Comparison of ENCODE assay signal across 10 cellular contexts in the genomic region with DNA sequence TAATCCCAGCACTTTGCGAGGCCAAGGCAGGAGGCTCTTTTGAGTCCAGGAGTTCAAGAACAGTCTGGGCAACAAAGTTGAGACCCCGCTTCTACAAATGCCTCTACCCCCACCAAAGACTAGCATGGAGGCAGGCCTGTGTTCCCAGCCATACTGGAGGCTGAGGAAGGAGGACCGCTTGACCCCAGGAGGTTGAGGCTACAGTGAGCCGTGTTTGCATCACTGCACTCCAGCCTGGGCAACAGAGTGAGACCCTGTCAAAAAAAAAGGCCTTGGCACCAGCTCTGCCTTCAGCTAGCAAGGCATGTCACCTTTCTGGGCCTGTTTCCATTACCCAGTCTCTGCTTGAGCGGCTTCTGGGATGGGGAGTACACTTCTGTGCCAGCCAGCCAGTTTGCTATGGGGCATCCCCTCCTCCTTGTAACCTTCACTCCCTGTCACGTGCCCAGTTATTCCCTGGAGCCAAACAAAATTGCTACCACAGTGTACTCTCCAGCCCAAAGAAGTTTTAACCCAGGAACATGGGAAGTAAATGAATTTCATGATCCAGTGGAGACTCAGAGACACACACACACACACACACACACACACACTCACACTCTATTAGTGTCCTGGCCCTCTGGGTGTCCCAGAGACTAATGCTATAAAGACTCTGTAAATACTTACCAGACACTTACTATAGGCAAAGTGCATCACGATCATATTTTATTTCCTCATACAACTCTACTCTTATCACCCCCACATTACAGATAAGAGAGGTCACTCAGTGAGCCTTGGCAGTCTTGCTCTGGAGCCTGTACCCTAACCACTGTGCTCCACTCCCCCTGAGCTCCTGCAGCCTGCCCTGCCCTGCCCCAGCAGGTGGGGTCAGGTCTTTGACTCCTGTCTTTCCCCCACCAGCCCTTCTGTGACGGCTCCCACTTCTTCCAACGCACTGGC. TPM values are rescaled to one million over a fixed set of nuclear protein-coding genes. Genes with fewer than 3 reads are reported as not detected.
DNase-seq lines count a peak whose midpoint lies in the region; ATAC-seq, FAIRE-seq and TF ChIP-seq lines count a peak whose summit lies in the region.
"Had no signal": no experiment of that assay in that cellular context is flagged by ENCODE, and none has a peak within 500 bp of the region (broad histone marks: within the 10 kb centered on the region; RNA-seq: fewer than 3 reads in every experiment).

No MANE protein-coding gene starts in this region.

- peak overlapping the region; percentile 67 for H3K27ac Mint-ChIP-seq in T-helper 1 cell treated with Interleukin-12 subunit alpha and Interleukin-12 subunit beta and Interleukin-4 antibody, amounts not matched to agents 30 μg/mL and 1 μg/mL, for 36 hours
- peak overlapping the region; percentile 82 for H3K27ac Mint-ChIP-seq in activated T-helper 1 cell treated with anti-CD3 and anti-CD28 coated beads, Interleukin-12 subunit alpha, Interleukin-12 subunit beta, Interleukin-2, Interleukin-4 antibody, amounts not matched to agents 30 ng/mL and 10 ng/mL and 1 ng/mL, durations not matched to agents 14 hours and 24 hours and 36 hours

- H3K36me3 Mint-ChIP-seq in T-helper 1 cell treated with Interleukin-12 subunit alpha and Interleukin-12 subunit beta and Interleukin-4 antibody, amounts not matched to agents 30 μg/mL and 1 μg/mL, for 36 hours (ENCODE audit: low read depth): peaks cover 18% of the 10 kb centered on the region
- H3K36me3 Mint-ChIP-seq in activated T-helper 1 cell treated with anti-CD3 and anti-CD28 coated beads, Interleukin-12 subunit alpha, Interleukin-12 subunit beta, Interleukin-2, Interleukin-4 antibody, amounts not matched to agents 30 ng/mL and 10 ng/mL and 1 ng/mL, durations not matched to agents 14 hours and 24 hours and 36 hours (ENCODE audit: low read depth): peaks cover 21% of the 10 kb centered on the region

- H3K36me3 ChIP-seq in kidney (ENCODE audit: control insufficient read depth in 1 of 2, insufficient read depth in 2 of 2, low read length in 2 of 2) (peaks cover 8 to 17% of the 10 kb centered on the region in 2 donors), stomach smooth muscle (ENCODE audit: control insufficient read depth in 2 of 2, insufficient read depth in 2 of 2, low read length in 2 of 2) (peaks cover 4 to 17% of the 10 kb centered on the region in 2 donors), WERI-Rb-1 (peaks cover 54% of the 10 kb centered on the region)

- peak overlapping the region; percentile 75 for H3K4me3 Mint-ChIP-seq in T-helper 1 cell treated with Interleukin-12 subunit alpha and Interleukin-12 subunit beta and Interleukin-4 antibody, amounts not matched to agents 30 μg/mL and 1 μg/mL, for 36 hours
- peak overlapping the region; percentile 94 for H3K4me3 Mint-ChIP-seq in activated T-helper 1 cell treated with anti-CD3 and anti-CD28 coated beads, Interleukin-12 subunit alpha, Interleukin-12 subunit beta, Interleukin-2, Interleukin-4 antibody, amounts not matched to agents 30 ng/mL and 10 ng/mL and 1 ng/mL, durations not matched to agents 14 hours and 24 hours and 36 hours

- peaks cover 57% of the 10 kb centered on the region for H3K4me1 Mint-ChIP-seq in T-helper 1 cell treated with Interleukin-12 subunit alpha and Interleukin-12 subunit beta and Interleukin-4 antibody, amounts not matched to agents 30 μg/mL and 1 μg/mL, for 36 hours (ENCODE audit: low read depth)
- peaks cover 70% of the 10 kb centered on the region for H3K4me1 Mint-ChIP-seq in activated T-helper 1 cell treated with anti-CD3 and anti-CD28 coated beads, Interleukin-12 subunit alpha, Interleukin-12 subunit beta, Interleukin-2, Interleukin-4 antibody, amounts not matched to agents 30 ng/mL and 10 ng/mL and 1 ng/mL, durations not matched to agents 14 hours and 24 hours and 36 hours (ENCODE audit: low read depth)

- FAIRE-seq in kidney (lab: Jason Lieb, UNC): no peak
- FAIRE-seq: A204.1 had no signal

- peak overlapping the region in 1 of 2 donors; percentile 94 for H3K4me3 ChIP-seq in kidney (ENCODE audit: low read length in 2 of 2)
- no peak overlapping the region for H3K4me3 ChIP-seq in stomach smooth muscle (ENCODE audit: low read length in 2 of 2)
- no peak overlapping the region for H3K4me3 ChIP-seq in WERI-Rb-1 (ENCODE audit: low read depth, low read length)

- intact Hi-C loops in activated T-helper 1 cell treated with anti-CD3 and anti-CD28 coated beads, Interleukin-12 subunit alpha, Interleukin-12 subunit beta, Interleukin-2, Interleukin-4 antibody, amounts not matched to agents 30 ng/mL and 10 ng/mL and 1 ng/mL, durations not matched to agents 14 hours and 24 hours and 36 hours (cut with micrococcal nuclease): loop anchor here (2.0 kb wide), 1 partner anchor 14 kb away; no protein-coding TSS in a partner anchor
- intact Hi-C loops in kidney (cut with DNase I): loop anchor here (5.0 kb wide), 1 partner anchor 60 kb away; the partner anchor contains the start of gene EPOP

- no peak for DNase-seq in T-helper 1 cell
- DNase-seq in activated T-helper 1 cell treated with anti-CD3 and anti-CD28 coated beads, Interleukin-12 subunit alpha, Interleukin-12 subunit beta, Interleukin-2, Interleukin-4 antibody, amounts not matched to agents 30 ng/mL and 10 ng/mL and 1 ng/mL, durations not matched to agents 14 hours and 24 hours and 36 hours (ENCODE audit: low spot score): no peak
- no peak for DNase-seq in kidney
- DNase-seq in HK-2 (ENCODE audit: unreplicated experiment): no peak
- DNase-seq in WERI-Rb-1: no peak
- DNase-seq: NCI-H1417 treated with DMSO at 0.1 percent for 48 hours had no signal

- no peaks in the 10 kb centered on the region for H3K9me3 Mint-ChIP-seq in T-helper 1 cell treated with Interleukin-12 subunit alpha and Interleukin-12 subunit beta and Interleukin-4 antibody, amounts not matched to agents 30 μg/mL and 1 μg/mL, for 36 hours
- H3K9me3 Mint-ChIP-seq in activated T-helper 1 cell treated with anti-CD3 and anti-CD28 coated beads, Interleukin-12 subunit alpha, Interleukin-12 subunit beta, Interleukin-2, Interleukin-4 antibody, amounts not matched to agents 30 ng/mL and 10 ng/mL and 1 ng/mL, durations not matched to agents 14 hours and 24 hours and 36 hours: no peaks in the 10 kb centered on the region

- H3K27me3 Mint-ChIP-seq in T-helper 1 cell treated with Interleukin-12 subunit alpha and Interleukin-12 subunit beta and Interleukin-4 antibody, amounts not matched to agents 30 μg/mL and 1 μg/mL, for 36 hours (ENCODE audit: low read depth): no peaks in the 10 kb centered on the region
- peaks cover 2% of the 10 kb centered on the region for H3K27me3 Mint-ChIP-seq in activated T-helper 1 cell treated with anti-CD3 and anti-CD28 coated beads, Interleukin-12 subunit alpha, Interleukin-12 subunit beta, Interleukin-2, Interleukin-4 antibody, amounts not matched to agents 30 ng/mL and 10 ng/mL and 1 ng/mL, durations not matched to agents 14 hours and 24 hours and 36 hours (ENCODE audit: insufficient read depth)

- H3K27me3 ChIP-seq in stomach smooth muscle (ENCODE audit: control insufficient read depth in 1 of 2, insufficient read depth in 2 of 2, low read length in 2 of 2) (no peaks in the 10 kb centered on the region), WERI-Rb-1 (ENCODE audit: insufficient read depth, low read depth, severe bottlenecking) (no peaks in the 10 kb centered on the region)

- peak overlapping the region; percentile 95 to 97 for H3K27ac ChIP-seq in kidney (ENCODE audit: low read depth in 2 of 2, low read length in 2 of 2)
- H3K27ac ChIP-seq in stomach smooth muscle (ENCODE audit: low read length): peak overlapping the region; percentile 88
- no peak overlapping the region for H3K27ac ChIP-seq in WERI-Rb-1

- H3K9me3 ChIP-seq in kidney (ENCODE audit: control insufficient read depth in 1 of 2, low read length in 2 of 2) (no peaks in the 10 kb centered on the region), stomach smooth muscle (ENCODE audit: control insufficient read depth in 2 of 2, low read length in 2 of 2) (no peaks in the 10 kb centered on the region), WERI-Rb-1 (ENCODE audit: severe bottlenecking) (no peaks in the 10 kb centered on the region)

- TF ChIP-seq CTCF in kidney (IDR thresholded peaks at IDR 0.05; ENCODE audit: borderline replicate concordance, extremely low read depth, insufficient read depth): no peak
- no peak for TF ChIP-seq CTCF in WERI-Rb-1 (IDR thresholded peaks at IDR 0.05; ENCODE audit: low read depth, low read length)

- H3K9ac ChIP-seq in kidney (ENCODE audit: low read length in 2 of 2) (peak overlapping the region in 1 of 2 donors; percentile 91), stomach smooth muscle (ENCODE audit: low read length in 2 of 2) (peak overlapping the region in 1 of 2 donors; percentile 19)

- ATAC-seq in GM18868 (IDR thresholded peaks at IDR 0.05; ENCODE audit: unreplicated experiment): no peak

- peaks cover 37 to 47% of the 10 kb centered on the region in 2 donors for H3K4me1 ChIP-seq in kidney (ENCODE audit: control insufficient read depth in 1 of 2, insufficient read depth in 1 of 2, low read depth in 1 of 2, low read length in 2 of 2)
- H3K4me1 ChIP-seq in stomach smooth muscle (ENCODE audit: control insufficient read depth, insufficient read depth, low read length): peaks cover 43% of the 10 kb centered on the region

RNA-seq across cellular contexts. Expression of gene CISD3, which starts 2.5 kb away (rescaled TPM):
- 39.2 and 41.4 TPM in 2 replicates for total RNA-seq in activated T-helper 1 cell treated with anti-CD3 and anti-CD28 coated beads, Interleukin-12 subunit alpha, Interleukin-12 subunit beta, Interleukin-2, Interleukin-4 antibody, amounts not matched to agents 30 ng/mL and 10 ng/mL and 1 ng/mL, durations not matched to agents 14 hours and 24 hours and 36 hours
- 37.7 TPM for total RNA-seq in kidney
- polyA plus RNA-seq in kidney (ENCODE audit: insufficient read depth, low read depth, low replicate concordance): 152 TPM

RNA-seq across cellular contexts. Expression of gene PCGF2, which starts 15.5 kb away (rescaled TPM):
- total RNA-seq in activated T-helper 1 cell treated with anti-CD3 and anti-CD28 coated beads, Interleukin-12 subunit alpha, Interleukin-12 subunit beta, Interleukin-2, Interleukin-4 antibody, amounts not matched to agents 30 ng/mL and 10 ng/mL and 1 ng/mL, durations not matched to agents 14 hours and 24 hours and 36 hours: 3.7 and 4.6 TPM in 2 replicates
- 62.2 TPM for total RNA-seq in kidney
- polyA plus RNA-seq in kidney (ENCODE audit: insufficient read depth, low read depth, low replicate concordance): 111 TPM

RNA-seq across cellular contexts. Expression of gene PSMB3, which starts 19.9 kb away (rescaled TPM):
- total RNA-seq in activated T-helper 1 cell treated with anti-CD3 and anti-CD28 coated beads, Interleukin-12 subunit alpha, Interleukin-12 subunit beta, Interleukin-2, Interleukin-4 antibody, amounts not matched to agents 30 ng/mL and 10 ng/mL and 1 ng/mL, durations not matched to agents 14 hours and 24 hours and 36 hours: 349 and 366 TPM in 2 replicates
- total RNA-seq in kidney: 156 TPM
- polyA plus RNA-seq in kidney (ENCODE audit: insufficient read depth, low read depth, low replicate concordance): 347 TPM

RNA-seq across cellular contexts. Expression of gene MLLT6, which starts 27.6 kb away (rescaled TPM):
- 250 and 252 TPM in 2 replicates for total RNA-seq in activated T-helper 1 cell treated with anti-CD3 and anti-CD28 coated beads, Interleukin-12 subunit alpha, Interleukin-12 subunit beta, Interleukin-2, Interleukin-4 antibody, amounts not matched to agents 30 ng/mL and 10 ng/mL and 1 ng/mL, durations not matched to agents 14 hours and 24 hours and 36 hours
- total RNA-seq in kidney: 199 TPM
- 34.3 TPM for polyA plus RNA-seq in kidney (ENCODE audit: insufficient read depth, low read depth, low replicate concordance)

RNA-seq across cellular contexts. Expression of gene EPOP, which starts 57.9 kb away (rescaled TPM):
- total RNA-seq in activated T-helper 1 cell treated with anti-CD3 and anti-CD28 coated beads, Interleukin-12 subunit alpha, Interleukin-12 subunit beta, Interleukin-2, Interleukin-4 antibody, amounts not matched to agents 30 ng/mL and 10 ng/mL and 1 ng/mL, durations not matched to agents 14 hours and 24 hours and 36 hours: 56.5 and 58.8 TPM in 2 replicates
- total RNA-seq in kidney: 1.3 TPM
- polyA plus RNA-seq in kidney (ENCODE audit: insufficient read depth, low read depth, low replicate concordance): 0.49 TPM

Comparison
In these comparisons a context has a peak if more than half of its experiments do, and no peak if none do; other contexts are left out.
1. RNA of gene PCGF2, which starts 15.5 kb away (total RNA-seq): 62.2 TPM in kidney (single experiment); 3.7 to 4.6 TPM in activated T-helper 1 cell treated with anti-CD3 and anti-CD28 coated beads, Interleukin-12 subunit alpha, Interleukin-12 subunit beta, Interleukin-2, Interleukin-4 antibody, amounts not matched to agents 30 ng/mL and 10 ng/mL and 1 ng/mL, durations not matched to agents 14 hours and 24 hours and 36 hours; every median in the first group is over 10 times any median in the second.